ENCODE assay signal across 12 cellular contexts in the genomic region with DNA sequence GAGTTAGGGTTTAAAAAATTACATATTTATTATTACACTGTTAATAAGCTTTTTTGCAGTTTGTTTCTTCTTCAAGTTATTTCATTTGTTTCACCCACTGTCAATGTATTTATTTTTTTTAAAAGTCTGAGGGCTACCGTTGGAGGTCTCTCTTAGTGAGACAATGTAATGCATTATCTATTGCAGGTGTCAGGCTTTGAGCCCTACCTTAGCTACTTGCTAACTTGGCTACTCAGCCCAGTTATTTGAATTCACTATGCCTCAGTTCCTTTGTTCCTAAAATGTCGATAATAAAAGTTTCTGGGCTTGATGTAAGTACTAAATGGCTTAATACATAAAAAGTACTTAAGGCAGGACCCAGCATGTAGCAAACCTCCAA. TPM values are rescaled to one million over a fixed set of nuclear protein-coding genes. Genes with fewer than 3 reads are reported as not detected.
DNase-seq lines count a peak whose midpoint lies in the region; ATAC-seq and TF ChIP-seq lines count a peak whose summit lies in the region.
"Had no signal": no experiment of that assay in that cellular context is flagged by ENCODE, and none has a peak within 500 bp of the region (broad histone marks: within the 10 kb centered on the region; RNA-seq: fewer than 3 reads in every experiment).

No MANE protein-coding gene starts in this region.

- no peaks in the 10 kb centered on the region for H3K27me3 ChIP-seq in ACC112 (ENCODE audit: insufficient read depth, low read length)
- H3K27me3 ChIP-seq in OCI-LY3 (ENCODE audit: low read depth, low read length): no peaks in the 10 kb centered on the region
- H3K27me3 ChIP-seq in esophagus squamous epithelium: no peaks in the 10 kb centered on the region
- H3K27me3 ChIP-seq in ovary: no peaks in the 10 kb centered on the region
- H3K27me3 ChIP-seq in WERI-Rb-1 (ENCODE audit: insufficient read depth, low read depth, severe bottlenecking): no peaks in the 10 kb centered on the region
- no peaks in the 10 kb centered on the region for H3K27me3 ChIP-seq in PC-9 (ENCODE audit: insufficient read depth, low read depth)

- no peaks in the 10 kb centered on the region for H3K9me3 ChIP-seq in OCI-LY3 (ENCODE audit: insufficient read depth, low read length)
- no peaks in the 10 kb centered on the region for H3K9me3 ChIP-seq in esophagus squamous epithelium
- H3K9me3 ChIP-seq in ovary: no peaks in the 10 kb centered on the region
- no peaks in the 10 kb centered on the region for H3K9me3 ChIP-seq in WERI-Rb-1 (ENCODE audit: severe bottlenecking)
- H3K9me3 ChIP-seq in PC-9 (ENCODE audit: insufficient read depth, low read depth): no peaks in the 10 kb centered on the region; the same call in 1 of the 2 replicates

- H3K4me3 ChIP-seq in ACC112 (ENCODE audit: low read depth, low read length): peak overlapping the region; percentile 94
- no peak overlapping the region for H3K4me3 ChIP-seq in OCI-LY3 (ENCODE audit: low read length)
- H3K4me3 ChIP-seq in esophagus squamous epithelium: peak overlapping the region in 3 of 4 donors; percentile 34 to 65 (median 47)
- H3K4me3 ChIP-seq in ovary: peak overlapping the region; percentile 26
- H3K4me3 ChIP-seq in WERI-Rb-1 (ENCODE audit: low read depth, low read length): no peak overlapping the region
- H3K4me3 ChIP-seq in PC-9: no peak overlapping the region

- no TSS peak for BruUV-seq in PC-9 (replicated peaks; lab: Mats Ljungman, UMichigan)

- no peak overlapping the region for H3K9ac ChIP-seq in OCI-LY3 (ENCODE audit: low read length)

- CTCF ChIA-PET in activated CD8-positive, alpha-beta memory T cell treated with anti-CD3 and anti-CD28 coated beads, Interleukin-2, amount 10 ng/mL, durations not matched to agents 7 days and 5 days (lab: Charles Lee): no interaction called here
- CTCF ChIA-PET in PC-9 (lab: Charles Lee): no interaction called here

- TF ChIP-seq EP300 in ovary (IDR thresholded peaks at IDR 0.05): no peak

- no peaks in the 10 kb centered on the region for H3F3A ChIP-seq in PC-9 (ENCODE audit: insufficient read depth, low read depth)

- peaks cover 3% of the 10 kb centered on the region for H3K4me1 Mint-ChIP-seq in activated CD8-positive, alpha-beta memory T cell treated with anti-CD3 and anti-CD28 coated beads, Interleukin-2, amount 10 ng/mL, durations not matched to agents 7 days and 5 days
- H3K4me1 Mint-ChIP-seq in activated T-helper 2 cell treated with anti-CD3 and anti-CD28 coated beads, Interferon-gamma antibody, Interleukin-2, Interleukin-4, amounts not matched to agents 10 μg/mL and 5 μg/mL and 100 μg/mL, durations not matched to agents 14 hours and 24 hours and 36 hours (ENCODE audit: low read depth): peaks cover 12% of the 10 kb centered on the region

- H3K27me3 Mint-ChIP-seq in activated CD8-positive, alpha-beta memory T cell treated with anti-CD3 and anti-CD28 coated beads, Interleukin-2, amount 10 ng/mL, durations not matched to agents 7 days and 5 days: peaks cover 7% of the 10 kb centered on the region
- peaks cover 11% of the 10 kb centered on the region for H3K27me3 Mint-ChIP-seq in activated T-helper 2 cell treated with anti-CD3 and anti-CD28 coated beads, Interferon-gamma antibody, Interleukin-2, Interleukin-4, amounts not matched to agents 10 μg/mL and 5 μg/mL and 100 μg/mL, durations not matched to agents 14 hours and 24 hours and 36 hours (ENCODE audit: low read depth)
- H3K27me3 Mint-ChIP-seq: activated B cell treated with CpG ODN at 0.5 μM for 24 hours had no signal

- H3K9me2 ChIP-seq in PC-9 (ENCODE audit: insufficient read depth): no peaks in the 10 kb centered on the region

- H3K4me3 Mint-ChIP-seq in activated CD8-positive, alpha-beta memory T cell treated with anti-CD3 and anti-CD28 coated beads, Interleukin-2, amount 10 ng/mL, durations not matched to agents 7 days and 5 days: no peak overlapping the region
- H3K4me3 Mint-ChIP-seq in activated T-helper 2 cell treated with anti-CD3 and anti-CD28 coated beads, Interferon-gamma antibody, Interleukin-2, Interleukin-4, amounts not matched to agents 10 μg/mL and 5 μg/mL and 100 μg/mL, durations not matched to agents 14 hours and 24 hours and 36 hours (ENCODE audit: low read depth): no peak overlapping the region
- H3K4me3 Mint-ChIP-seq: activated B cell treated with CpG ODN at 0.5 μM for 24 hours had no signal

- no peaks in the 10 kb centered on the region for H3K9me3 Mint-ChIP-seq in activated CD8-positive, alpha-beta memory T cell treated with anti-CD3 and anti-CD28 coated beads, Interleukin-2, amount 10 ng/mL, durations not matched to agents 7 days and 5 days (ENCODE audit: low read depth)
- no peaks in the 10 kb centered on the region for H3K9me3 Mint-ChIP-seq in activated T-helper 2 cell treated with anti-CD3 and anti-CD28 coated beads, Interferon-gamma antibody, Interleukin-2, Interleukin-4, amounts not matched to agents 10 μg/mL and 5 μg/mL and 100 μg/mL, durations not matched to agents 14 hours and 24 hours and 36 hours
- H3K9me3 Mint-ChIP-seq: activated B cell treated with CpG ODN at 0.5 μM for 24 hours; activated T-helper 1 cell treated with anti-CD3 and anti-CD28 coated beads, Interleukin-12 subunit alpha, Interleukin-12 subunit beta, Interleukin-2, Interleukin-4 antibody, amounts not matched to agents 30 ng/mL and 10 ng/mL and 1 ng/mL, durations not matched to agents 14 hours and 24 hours and 36 hours had no signal

- intact Hi-C loops in esophagus squamous epithelium (cut with DNase I): no loop called here
- intact Hi-C loops in ovary (cut with DNase I): no loop called here
- intact Hi-C loops in activated T-helper 2 cell treated with anti-CD3 and anti-CD28 coated beads, Interferon-gamma antibody, Interleukin-2, Interleukin-4, amounts not matched to agents 10 μg/mL and 5 μg/mL and 100 μg/mL, durations not matched to agents 14 hours and 24 hours and 36 hours (cut with micrococcal nuclease): no loop called here
- intact Hi-C loops in PC-9 (cut with micrococcal nuclease; ENCODE audit: unreplicated experiment): no loop called here

- 17 to 22% methylated on average over 2 of the region's 2 CpGs for WGBS in esophagus squamous epithelium, 2 donors
- 45 to 51% (median 48%) methylated on average over 2 of the region's 2 CpGs for WGBS in ovary, 3 donors

- H3K4me1 ChIP-seq in ACC112 (ENCODE audit: control insufficient read depth, insufficient read depth, low read length, unreplicated experiment) (peaks cover 28% of the 10 kb centered on the region), OCI-LY3 (ENCODE audit: low read length) (no peaks in the 10 kb centered on the region), esophagus squamous epithelium (peaks cover 0 to 28% (median 0%) of the 10 kb centered on the region in 3 donors), ovary (ENCODE audit: insufficient read depth) (no peaks in the 10 kb centered on the region), PC-9 (replicated peaks; ENCODE audit: insufficient read depth) (peaks cover 9% of the 10 kb centered on the region)

- H3K27ac ChIP-seq in ACC112 (ENCODE audit: low read depth, low read length) (peak overlapping the region; percentile 100), OCI-LY3 (ENCODE audit: low read length) (no peak overlapping the region), esophagus squamous epithelium (peak overlapping the region in 3 of 4 donors; percentile 48 to 78 (median 54)), ovary (no peak overlapping the region), WERI-Rb-1 (no peak overlapping the region), PC-9 (no peak overlapping the region)

- TF ChIP-seq POLR2A in esophagus squamous epithelium (IDR thresholded peaks at IDR 0.05) (no peak), ovary (IDR thresholded peaks at IDR 0.05) (no peak)

- TF ChIP-seq CTCF in OCI-LY3 (IDR thresholded peaks at IDR 0.05; ENCODE audit: low read depth, low read length): no peak
- TF ChIP-seq CTCF in esophagus squamous epithelium (IDR thresholded peaks at IDR 0.05): no peak
- no peak for TF ChIP-seq CTCF in ovary (IDR thresholded peaks at IDR 0.05)
- TF ChIP-seq CTCF in WERI-Rb-1 (IDR thresholded peaks at IDR 0.05; ENCODE audit: low read depth, low read length): no peak
- no peak for TF ChIP-seq CTCF in PC-9 (conservative IDR thresholded peaks at IDR 0.05)

- POLR2A ChIA-PET in PC-9 (lab: Charles Lee; ENCODE audit: unreplicated experiment): interaction anchor here (0.7 kb wide), 1 partner anchor 581 kb away, joined by 3 read pairs; no protein-coding TSS in a partner anchor

- H3K79me2 ChIP-seq in ACC112 (ENCODE audit: control insufficient read depth, insufficient read depth, low read length, unreplicated experiment): peaks cover 44% of the 10 kb centered on the region
- H3K79me2 ChIP-seq in OCI-LY3 (ENCODE audit: low read length): no peaks in the 10 kb centered on the region
- H3K79me2 ChIP-seq in PC-9 (ENCODE audit: low read depth): no peaks in the 10 kb centered on the region

- H3K36me3 ChIP-seq in ACC112 (ENCODE audit: insufficient read depth, low read length) (no peaks in the 10 kb centered on the region), OCI-LY3 (replicated peaks; ENCODE audit: low read depth, low read length) (no peaks in the 10 kb centered on the region), esophagus squamous epithelium (no peaks in the 10 kb centered on the region), ovary (no peaks in the 10 kb centered on the region), WERI-Rb-1 (no peaks in the 10 kb centered on the region), PC-9 (ENCODE audit: low read depth) (no peaks in the 10 kb centered on the region)

- DNase-seq in esophagus squamous epithelium (lab: John Stamatoyannopoulos, UW) (no peak), ovary (no peak), WERI-Rb-1 (no peak), PC-9 (no peak)
- DNase-seq in activated CD8-positive, alpha-beta memory T cell treated with anti-CD3 and anti-CD28 coated beads, Interleukin-2, amount 10 ng/mL, durations not matched to agents 7 days and 5 days: no peak
- no peak for DNase-seq in activated T-helper 2 cell treated with anti-CD3 and anti-CD28 coated beads, Interferon-gamma antibody, Interleukin-2, Interleukin-4, amounts not matched to agents 10 μg/mL and 5 μg/mL and 100 μg/mL, durations not matched to agents 14 hours and 24 hours and 36 hours (ENCODE audit: low spot score)
- DNase-seq: activated B cell treated with CpG ODN at 0.5 μM for 24 hours; central memory CD4-positive, alpha-beta T cell; stimulated activated CD8-positive, alpha-beta memory T cell treated with anti-CD3 and anti-CD28 coated beads, Interleukin-4, amount 100 ng/mL, for 48 hours had no signal

- no peak for ATAC-seq in activated CD8-positive, alpha-beta memory T cell treated with anti-CD3 and anti-CD28 coated beads, Interleukin-2, amount 10 ng/mL, durations not matched to agents 7 days and 5 days

- H3K36me3 Mint-ChIP-seq in activated CD8-positive, alpha-beta memory T cell treated with anti-CD3 and anti-CD28 coated beads, Interleukin-2, amount 10 ng/mL, durations not matched to agents 7 days and 5 days: no peaks in the 10 kb centered on the region
- H3K36me3 Mint-ChIP-seq in activated T-helper 2 cell treated with anti-CD3 and anti-CD28 coated beads, Interferon-gamma antibody, Interleukin-2, Interleukin-4, amounts not matched to agents 10 μg/mL and 5 μg/mL and 100 μg/mL, durations not matched to agents 14 hours and 24 hours and 36 hours (ENCODE audit: low read depth): no peaks in the 10 kb centered on the region

- H3K27ac Mint-ChIP-seq in activated CD8-positive, alpha-beta memory T cell treated with anti-CD3 and anti-CD28 coated beads, Interleukin-2, amount 10 ng/mL, durations not matched to agents 7 days and 5 days: no peak overlapping the region
- no peak overlapping the region for H3K27ac Mint-ChIP-seq in activated T-helper 2 cell treated with anti-CD3 and anti-CD28 coated beads, Interferon-gamma antibody, Interleukin-2, Interleukin-4, amounts not matched to agents 10 μg/mL and 5 μg/mL and 100 μg/mL, durations not matched to agents 14 hours and 24 hours and 36 hours
- H3K27ac Mint-ChIP-seq: activated B cell treated with CpG ODN at 0.5 μM for 24 hours; activated T-helper 1 cell treated with anti-CD3 and anti-CD28 coated beads, Interleukin-12 subunit alpha, Interleukin-12 subunit beta, Interleukin-2, Interleukin-4 antibody, amounts not matched to agents 30 ng/mL and 10 ng/mL and 1 ng/mL, durations not matched to agents 14 hours and 24 hours and 36 hours had no signal

- no peak overlapping the region for H3K4me2 ChIP-seq in OCI-LY3 (ENCODE audit: low read length)
- H3K4me2 ChIP-seq in PC-9: no peak overlapping the region

- no peaks in the 10 kb centered on the region for H4K20me1 ChIP-seq in OCI-LY3 (ENCODE audit: insufficient read depth, low read length)
- H4K20me1 ChIP-seq in PC-9 (ENCODE audit: insufficient read depth): no peaks in the 10 kb centered on the region

- H2AFZ ChIP-seq in ACC112 (ENCODE audit: low read length, unreplicated experiment) (peak overlapping the region; percentile 16), OCI-LY3 (ENCODE audit: low read depth, low read length) (peak overlapping the region; percentile 77; the same call in 1 of the 2 replicates), PC-9 (no peak overlapping the region)

RNA-seq across cellular contexts. Expression of a gene that starts 0.5 kb away (rescaled TPM):
- total RNA-seq in esophagus squamous epithelium: 10 to 100 TPM in 2 of 4 donors, 1 to 10 TPM in 2; 3.5 to 89.6 (median 22.5) TPM
- 10 to 100 TPM; 23.3 to 65.0 (median 48.8) TPM for total RNA-seq in ovary
- 10 to 100 TPM; 31.5 to 98.0 TPM for polyA plus RNA-seq in ovary
- total RNA-seq in activated CD8-positive, alpha-beta memory T cell treated with anti-CD3 and anti-CD28 coated beads, Interleukin-2, amount 10 ng/mL, durations not matched to agents 7 days and 5 days: not detected
- 0.41 and 0.50 TPM in 2 replicates for total RNA-seq in activated T-helper 2 cell treated with anti-CD3 and anti-CD28 coated beads, Interferon-gamma antibody, Interleukin-2, Interleukin-4, amounts not matched to agents 10 μg/mL and 5 μg/mL and 100 μg/mL, durations not matched to agents 14 hours and 24 hours and 36 hours
- 35.5 and 65.7 TPM in 2 replicates for total RNA-seq in PC-9 (2021)
- total RNA-seq: activated B cell treated with CpG ODN at 0.5 μM for 24 hours had no signal

Comparison
In these comparisons a context has a peak if more than half of its experiments do, and no peak if none do; other contexts are left out.
1. H3K27ac ChIP-seq: peak in ACC112 (single experiment) and esophagus squamous epithelium (3 of 4); none in OCI-LY3 (single experiment), ovary (0 of 2), WERI-Rb-1 (single experiment) and PC-9 (single experiment).
2. H3K4me3 ChIP-seq: peak in ACC112 (single experiment), esophagus squamous epithelium (3 of 4) and ovary (single experiment); none in OCI-LY3 (single experiment), WERI-Rb-1 (single experiment) and PC-9 (single experiment).